ENCODE assay signal across 1 cellular context in genomic region chr5:132334812-132335211, GRCh38.
TF ChIP-seq lines count a peak whose summit lies in the region.

No MANE protein-coding gene starts in this region.

TF ChIP-seq in HCT116, 20 proteins besides CTCF, POLR2A, EP300 and RAD21 (continued from another document):
- TF ChIP-seq POLR2AphosphoS5 (IDR thresholded peaks at IDR 0.05; ENCODE audit: low read depth, low read length) (no peak), ELF1 (IDR thresholded peaks at IDR 0.05; ENCODE audit: borderline replicate concordance, low read depth) (no peak)
